1 cellular context compared by ENCODE assay signal in the genomic region with DNA sequence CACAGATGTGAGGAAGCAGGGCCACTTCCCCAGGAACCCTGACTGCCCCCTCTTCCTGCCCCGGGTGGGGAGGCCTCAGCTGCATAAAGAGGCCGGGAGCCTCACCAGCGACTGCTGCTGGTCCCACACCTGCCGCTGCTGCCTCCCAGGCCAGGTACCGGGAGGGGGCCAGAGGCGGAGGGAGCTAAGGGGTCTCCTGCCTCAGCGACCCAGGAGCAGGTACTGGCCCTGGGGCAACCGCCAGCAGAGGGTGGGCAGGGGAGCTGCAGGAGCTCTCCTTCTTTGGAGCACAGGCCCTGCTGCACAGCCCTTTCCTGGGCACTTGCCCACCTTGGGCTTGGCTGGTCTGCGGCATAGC.
TF ChIP-seq lines count a peak whose summit lies in the region.

No MANE protein-coding gene starts in this region.

TF ChIP-seq in SK-N-SH treated with all-trans-retinoic acid at 6 μM for 48 hours, 23 proteins besides CTCF, POLR2A, EP300 and RAD21:
- TF ChIP-seq, protein P1, sequence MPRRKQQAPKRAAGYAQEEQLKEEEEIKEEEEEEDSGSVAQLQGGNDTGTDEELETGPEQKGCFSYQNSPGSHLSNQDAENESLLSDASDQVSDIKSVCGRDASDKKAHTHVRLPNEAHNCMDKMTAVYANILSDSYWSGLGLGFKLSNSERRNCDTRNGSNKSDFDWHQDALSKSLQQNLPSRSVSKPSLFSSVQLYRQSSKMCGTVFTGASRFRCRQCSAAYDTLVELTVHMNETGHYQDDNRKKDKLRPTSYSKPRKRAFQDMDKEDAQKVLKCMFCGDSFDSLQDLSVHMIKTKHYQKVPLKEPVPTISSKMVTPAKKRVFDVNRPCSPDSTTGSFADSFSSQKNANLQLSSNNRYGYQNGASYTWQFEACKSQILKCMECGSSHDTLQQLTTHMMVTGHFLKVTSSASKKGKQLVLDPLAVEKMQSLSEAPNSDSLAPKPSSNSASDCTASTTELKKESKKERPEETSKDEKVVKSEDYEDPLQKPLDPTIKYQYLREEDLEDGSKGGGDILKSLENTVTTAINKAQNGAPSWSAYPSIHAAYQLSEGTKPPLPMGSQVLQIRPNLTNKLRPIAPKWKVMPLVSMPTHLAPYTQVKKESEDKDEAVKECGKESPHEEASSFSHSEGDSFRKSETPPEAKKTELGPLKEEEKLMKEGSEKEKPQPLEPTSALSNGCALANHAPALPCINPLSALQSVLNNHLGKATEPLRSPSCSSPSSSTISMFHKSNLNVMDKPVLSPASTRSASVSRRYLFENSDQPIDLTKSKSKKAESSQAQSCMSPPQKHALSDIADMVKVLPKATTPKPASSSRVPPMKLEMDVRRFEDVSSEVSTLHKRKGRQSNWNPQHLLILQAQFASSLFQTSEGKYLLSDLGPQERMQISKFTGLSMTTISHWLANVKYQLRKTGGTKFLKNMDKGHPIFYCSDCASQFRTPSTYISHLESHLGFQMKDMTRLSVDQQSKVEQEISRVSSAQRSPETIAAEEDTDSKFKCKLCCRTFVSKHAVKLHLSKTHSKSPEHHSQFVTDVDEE (CRISPR knock-in tag; IDR thresholded peaks at IDR 0.05): no peak
- TF ChIP-seq ARNTL (CRISPR knock-in tag; IDR thresholded peaks at IDR 0.05; ENCODE audit: borderline replicate concordance, low read depth) (no peak), POU6F1 (CRISPR knock-in tag; IDR thresholded peaks at IDR 0.05; ENCODE audit: borderline replicate concordance, low read depth) (no peak), BACH2 (CRISPR knock-in tag; IDR thresholded peaks at IDR 0.05; ENCODE audit: borderline replicate concordance) (no peak), ZC3H10 (CRISPR knock-in tag; IDR thresholded peaks at IDR 0.05) (no peak), ZNF565 (CRISPR knock-in tag; conservative IDR thresholded peaks at IDR 0.05; ENCODE audit: low read depth) (no peak), ZNF70 (CRISPR knock-in tag; IDR thresholded peaks at IDR 0.05) (no peak), ZFP30 (CRISPR knock-in tag; IDR thresholded peaks at IDR 0.05) (no peak)
- TF ChIP-seq, protein P2, sequence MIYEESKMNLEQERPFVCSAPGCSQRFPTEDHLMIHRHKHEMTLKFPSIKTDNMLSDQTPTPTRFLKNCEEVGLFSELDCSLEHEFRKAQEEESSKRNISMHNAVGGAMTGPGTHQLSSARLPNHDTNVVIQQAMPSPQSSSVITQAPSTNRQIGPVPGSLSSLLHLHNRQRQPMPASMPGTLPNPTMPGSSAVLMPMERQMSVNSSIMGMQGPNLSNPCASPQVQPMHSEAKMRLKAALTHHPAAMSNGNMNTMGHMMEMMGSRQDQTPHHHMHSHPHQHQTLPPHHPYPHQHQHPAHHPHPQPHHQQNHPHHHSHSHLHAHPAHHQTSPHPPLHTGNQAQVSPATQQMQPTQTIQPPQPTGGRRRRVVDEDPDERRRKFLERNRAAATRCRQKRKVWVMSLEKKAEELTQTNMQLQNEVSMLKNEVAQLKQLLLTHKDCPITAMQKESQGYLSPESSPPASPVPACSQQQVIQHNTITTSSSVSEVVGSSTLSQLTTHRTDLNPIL (CRISPR knock-in tag; IDR thresholded peaks at IDR 0.05; ENCODE audit: low read depth): no peak
